ENCODE assay signal across 8 cellular contexts in genomic region chr5:37668524-37669047, GRCh38.
DNase-seq lines count a peak whose midpoint lies in the region; ATAC-seq and TF ChIP-seq lines count a peak whose summit lies in the region.

No MANE protein-coding gene starts in this region.

- H3K9me3 ChIP-seq in heart left ventricle = no peaks in the 10 kb centered on the region

- H3K4me3 ChIP-seq in HL-60 (replicated peaks; ENCODE audit: insufficient read depth, low read length) (no peak overlapping the region), heart left ventricle (no peak overlapping the region), H7 (ENCODE audit: insufficient read depth, low read depth, low read length) (no peak overlapping the region)

- H3K27me3 ChIP-seq in HL-60 (ENCODE audit: insufficient read depth, poor library complexity, severe bottlenecking) = no peaks in the 10 kb centered on the region
- H3K27me3 ChIP-seq in heart left ventricle = no peaks in the 10 kb centered on the region
- H3K27me3 ChIP-seq in H7 (ENCODE audit: control insufficient read depth, insufficient read depth, low read length) = no peaks in the 10 kb centered on the region

- ATAC-seq in heart left ventricle (peak; percentile 61 to 88 (median 86)), HG02798 (IDR thresholded peaks at IDR 0.05; ENCODE audit: poor library complexity, unreplicated experiment) (no peak), HG03432 (IDR thresholded peaks at IDR 0.05; ENCODE audit: unreplicated experiment) (no peak), HG03442 (IDR thresholded peaks at IDR 0.05; ENCODE audit: unreplicated experiment) (no peak)

- peak; percentile 15 to 41 for DNase-seq in HL-60 (ENCODE audit: low read depth in 1 of 2, low spot score in 1 of 2)
- peak; percentile 94 to 97 for DNase-seq in SHP77 (lab: John Stamatoyannopoulos, UW)
- DNase-seq in heart left ventricle = peak in 4 of 5 donors; percentile 55 to 67 (median 60)
- peak; percentile 90 for DNase-seq in smooth muscle cell of the brain vasculature (ENCODE audit: low read depth, low spot score)
- DNase-seq in H7 = no peak

- TF ChIP-seq CTCF in HL-60 (IDR thresholded peaks at IDR 0.05; ENCODE audit: insufficient read depth, low read length) = no peak
- TF ChIP-seq CTCF in heart left ventricle (IDR thresholded peaks at IDR 0.05) = no peak

- peaks cover 0 to 42% (median 25%) of the 10 kb centered on the region in 12 donors for H3K4me1 ChIP-seq in heart left ventricle

- 32 to 56% (median 52%) methylated on average over 2 of the region's 2 CpGs for WGBS in heart left ventricle, 4 donors

- intact Hi-C loops in heart left ventricle (cut with DNase I) = no loop called here

- no peak for TF ChIP-seq POLR2A in heart left ventricle (IDR thresholded peaks at IDR 0.05)

- H3K27ac ChIP-seq in HL-60 (replicated peaks) (peak overlapping the region; percentile 12; the same call in 1 of the 2 replicates), heart left ventricle (peak overlapping the region in 5 of 12 donors; percentile 14 to 41 (median 16))

- H3K36me3 ChIP-seq in heart left ventricle (no peaks in the 10 kb centered on the region), H7 (replicated peaks; ENCODE audit: control insufficient read depth, insufficient read depth, low read length) (no peaks in the 10 kb centered on the region)

Comparison
In these comparisons a context has a peak if more than half of its experiments do, and no peak if none do; other contexts are left out.
1. ATAC-seq: peak in heart left ventricle (4 of 4); none in HG02798 (single experiment), HG03432 (single experiment) and HG03442 (single experiment).